In genomic region chr18:5747678-5748077, GRCh38 we compare ENCODE assay signal across 20 cellular contexts.
A peak's percentile ranks its signal among the peaks of the same experiment; 100 is the strongest.
DNase-seq lines count a peak whose midpoint lies in the region; ATAC-seq, FAIRE-seq and TF ChIP-seq lines count a peak whose summit lies in the region.
"Had no signal": no experiment of that assay in that cellular context is flagged by ENCODE, and none has a peak within 500 bp of the region (broad histone marks: within the 10 kb centered on the region; RNA-seq: fewer than 3 reads in every experiment).

No MANE protein-coding gene starts in this region.

- H3K9me3 ChIP-seq in HUES48 (ENCODE audit: control insufficient read depth, insufficient read depth, low read length) (no peaks in the 10 kb centered on the region), hepatocyte (ENCODE audit: low read depth) (no peaks in the 10 kb centered on the region), pancreas (no peaks in the 10 kb centered on the region)
- H3K9me3 ChIP-seq: BLaER1 treated with 17β-estradiol and CSF1 and Interleukin-3, amounts not matched to agents 10 nM and 100 nM; Caco-2 had no signal

- H2AFZ ChIP-seq in hepatocyte = no peak overlapping the region
- H2AFZ ChIP-seq: GM23338 had no signal

- H4K20me1 ChIP-seq in hepatocyte (ENCODE audit: insufficient read depth, poor library complexity, severe bottlenecking) = no peaks in the 10 kb centered on the region
- H4K20me1 ChIP-seq: BLaER1 treated with 17β-estradiol and CSF1 and Interleukin-3, amounts not matched to agents 10 nM and 100 nM had no signal

- H3K9me2 ChIP-seq in hepatocyte (replicated peaks; ENCODE audit: insufficient read depth) = no peaks in the 10 kb centered on the region

- WGBS in hepatocyte (ENCODE audit: low lambda C conversion rate, missing lambda C conversion rate) = 48% methylated on average over 1 of the region's 1 CpG
- 15 to 24% methylated on average over 1 of the region's 1 CpG for WGBS in pancreas, 2 donors

- H3K27ac ChIP-seq in HUES48 (ENCODE audit: low read depth, low read length) (peak overlapping the region; percentile 71), hepatocyte (peak overlapping the region; percentile 77), pancreas (no peak overlapping the region)
- H3K27ac ChIP-seq: BLaER1 treated with 17β-estradiol and CSF1 and Interleukin-3, amounts not matched to agents 10 nM and 100 nM had no signal

- H3K4me2 ChIP-seq in hepatocyte = peak overlapping the region; percentile 13
- H3K4me2 ChIP-seq: BLaER1 treated with 17β-estradiol and CSF1 and Interleukin-3, amounts not matched to agents 10 nM and 100 nM; GM23338 had no signal

- intact Hi-C loops in pancreas (cut with DNase I) = no loop called here

- TF ChIP-seq CTCF in hepatocyte (IDR thresholded peaks at IDR 0.05; ENCODE audit: poor library complexity) = no peak
- TF ChIP-seq CTCF in pancreas (IDR thresholded peaks at IDR 0.05) = no peak

- peak; percentile 89 to 99 (median 92) for ATAC-seq in pancreas
- no peak for ATAC-seq in HG03108 (IDR thresholded peaks at IDR 0.05; ENCODE audit: unreplicated experiment)
- ATAC-seq: GM23338, HCT116 had no signal

- FAIRE-seq in pancreas (lab: Jason Lieb, UNC) = no peak
- FAIRE-seq: D721Med, GM12892, GM18507 had no signal

- no peak overlapping the region for H3K9ac ChIP-seq in HUES48 (ENCODE audit: low read depth, low read length)
- H3K9ac ChIP-seq: BLaER1 treated with 17β-estradiol and CSF1 and Interleukin-3, amounts not matched to agents 10 nM and 100 nM had no signal

- DNase-seq in DMS53 (lab: John Stamatoyannopoulos, UW) (peak; percentile 90), hepatocyte (ENCODE audit: low spot score) (peak; percentile 34), pancreas (peak in 4 of 6 donors; percentile 29 to 71 (median 52)), GOT3 (lab: John Stamatoyannopoulos, UW) (no peak), DMS79 treated with DMSO at 0.1 percent for 48 hours (lab: John Stamatoyannopoulos, UW) (no peak)
- DNase-seq: CD8-positive, alpha-beta memory T cell; GDM1; H7; HFFc6; Kasumi-1; KG1 had no signal

- no peaks in the 10 kb centered on the region for H3K79me2 ChIP-seq in hepatocyte

- H3K27me3 ChIP-seq in HUES48 (ENCODE audit: control insufficient read depth, insufficient read depth, low read length) = peaks cover 8% of the 10 kb centered on the region
- no peaks in the 10 kb centered on the region for H3K27me3 ChIP-seq in hepatocyte
- no peaks in the 10 kb centered on the region for H3K27me3 ChIP-seq in pancreas
- H3K27me3 ChIP-seq: BLaER1 treated with 17β-estradiol and CSF1 and Interleukin-3, amounts not matched to agents 10 nM and 100 nM had no signal

- no peak overlapping the region for H3K4me3 ChIP-seq in HUES48 (ENCODE audit: low read depth, low read length)
- H3K4me3 ChIP-seq in hepatocyte = no peak overlapping the region
- H3K4me3 ChIP-seq in pancreas = no peak overlapping the region
- H3K4me3 ChIP-seq: BLaER1 treated with 17β-estradiol and CSF1 and Interleukin-3, amounts not matched to agents 10 nM and 100 nM; GM23338 had no signal

- H3K4me1 ChIP-seq in HUES48 (ENCODE audit: control insufficient read depth, insufficient read depth, low read length) = no peaks in the 10 kb centered on the region
- H3K4me1 ChIP-seq in hepatocyte (ENCODE audit: insufficient read depth) = no peaks in the 10 kb centered on the region
- H3K4me1 ChIP-seq in pancreas = peaks cover 0 to 9% (median 0%) of the 10 kb centered on the region in 3 donors
- H3K4me1 ChIP-seq: BLaER1 treated with 17β-estradiol and CSF1 and Interleukin-3, amounts not matched to agents 10 nM and 100 nM had no signal

- H3K36me3 ChIP-seq in HUES48 (ENCODE audit: control insufficient read depth, insufficient read depth, low read length) (no peaks in the 10 kb centered on the region), hepatocyte (replicated peaks; ENCODE audit: insufficient read depth, low read depth) (no peaks in the 10 kb centered on the region), pancreas (no peaks in the 10 kb centered on the region)
- H3K36me3 ChIP-seq: BLaER1 treated with 17β-estradiol and CSF1 and Interleukin-3, amounts not matched to agents 10 nM and 100 nM had no signal

Comparison
In these comparisons a context has a peak if more than half of its experiments do, and no peak if none do; other contexts are left out.
1. DNase-seq: peak in DMS53 (single experiment), hepatocyte (single experiment) and pancreas (4 of 6); none in GOT3 (single experiment) and DMS79 treated with DMSO at 0.1 percent for 48 hours (single experiment).
2. H3K27ac ChIP-seq: peak in HUES48 (single experiment) and hepatocyte (single experiment); none in pancreas (0 of 4).